In the genomic region with DNA sequence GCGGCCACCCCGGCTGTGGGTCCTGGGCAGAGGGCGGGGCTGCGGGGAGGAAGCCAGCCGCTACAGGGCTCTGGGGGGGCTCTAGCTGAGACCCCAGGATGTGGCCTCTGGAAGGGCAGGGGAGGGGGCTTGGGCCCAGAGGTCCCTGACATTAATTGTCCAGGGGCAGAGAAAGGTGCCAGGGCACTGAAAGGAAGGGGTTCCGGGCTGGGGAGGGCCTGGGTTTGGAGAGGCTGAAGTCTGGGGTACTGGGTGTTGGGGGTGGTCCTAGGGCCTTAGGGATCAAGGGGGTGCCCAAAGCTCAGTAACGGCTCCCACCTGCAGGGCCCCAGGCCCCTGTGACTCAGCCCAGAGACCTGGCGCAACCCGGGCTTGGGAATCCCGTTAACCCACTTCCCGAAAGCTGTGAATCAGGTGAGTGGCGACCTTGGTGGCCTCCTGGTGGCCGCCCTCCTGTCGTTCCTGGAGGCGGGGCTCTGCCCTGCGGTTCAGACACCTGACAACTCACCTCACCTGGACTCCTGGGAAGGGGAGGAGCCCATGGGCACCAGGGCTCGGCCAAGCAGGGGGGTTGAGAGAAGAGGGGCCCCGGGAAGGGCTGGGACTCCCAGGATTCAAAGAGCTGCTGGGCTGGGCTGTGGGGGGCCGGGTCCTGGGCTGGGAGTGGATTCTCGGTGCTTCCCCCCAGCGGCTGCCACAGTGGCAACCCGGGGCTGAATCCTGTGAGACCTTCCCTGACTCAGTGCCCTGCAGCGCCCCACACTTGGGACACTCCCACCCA, we compare ENCODE assay signal across 1 cellular context.
TF ChIP-seq lines count a peak whose summit lies in the region.

No MANE protein-coding gene starts in this region.

TF ChIP-seq in endothelial cell of umbilical vein, 7 proteins besides CTCF, POLR2A, EP300 and RAD21:
- TF ChIP-seq EZH2 (IDR thresholded peaks at IDR 0.05; ENCODE audit: borderline replicate concordance, low read depth, low read length, severe bottlenecking) (peak; percentile 52), FOS (IDR thresholded peaks at IDR 0.05; ENCODE audit: borderline replicate concordance, insufficient read depth, low read length) (no peak), JUN (IDR thresholded peaks at IDR 0.05; ENCODE audit: borderline replicate concordance, insufficient read depth, insufficient read length, low read depth) (no peak)
